Comparison of ENCODE assay signal across 14 cellular contexts in the genomic region with DNA sequence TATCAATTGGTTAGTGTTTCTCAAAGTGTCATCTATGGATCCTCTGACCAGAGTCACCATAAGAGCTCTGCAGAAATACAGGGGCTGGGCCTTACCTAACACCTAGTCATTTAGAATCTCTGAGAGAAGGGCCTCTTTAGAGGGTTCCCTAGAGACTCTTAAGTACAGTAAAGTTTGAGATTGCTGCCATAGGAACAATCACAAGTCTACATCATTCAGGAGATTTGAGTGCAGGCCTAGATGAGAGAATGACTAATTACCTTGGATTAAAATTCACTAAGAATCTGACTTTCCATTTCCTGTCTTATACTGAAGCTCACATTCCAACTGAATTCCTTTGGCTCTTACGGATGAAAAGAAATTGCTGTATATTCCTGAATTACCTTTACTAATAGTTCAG.
DNase-seq lines count a peak whose midpoint lies in the region; ATAC-seq and TF ChIP-seq lines count a peak whose summit lies in the region.
"Had no signal": no experiment of that assay in that cellular context is flagged by ENCODE, and none has a peak within 500 bp of the region (broad histone marks: within the 10 kb centered on the region; RNA-seq: fewer than 3 reads in every experiment).

No MANE protein-coding gene starts in this region.

- H3K23ac ChIP-seq in IMR-90 (ENCODE audit: low read depth, low read length): no peak overlapping the region

- H4K20me1 ChIP-seq in IMR-90 (ENCODE audit: insufficient read depth, low read length): no peaks in the 10 kb centered on the region

- no peak overlapping the region for H4K5ac ChIP-seq in IMR-90 (ENCODE audit: low read depth, low read length)

- ATAC-seq in GM18511 (IDR thresholded peaks at IDR 0.05; ENCODE audit: unreplicated experiment) (peak; percentile 48), IMR-90 (ENCODE audit: low read depth) (no peak)

- peak overlapping the region; percentile 36; the same call in 1 of the 2 replicates for H3K14ac ChIP-seq in IMR-90 (replicated peaks; ENCODE audit: low read depth, low read length)

- H2AK5ac ChIP-seq in IMR-90 (ENCODE audit: low read depth, low read length): no peak overlapping the region

- TF ChIP-seq CTCF in IMR-90 (conservative IDR thresholded peaks at IDR 0.05; ENCODE audit: low read depth, low read length): no peak

- no peak overlapping the region; the same call in 1 of the 2 replicates for H2BK20ac ChIP-seq in IMR-90 (ENCODE audit: low read depth, low read length)

- H2BK120ac ChIP-seq in IMR-90 (ENCODE audit: low read depth, low read length): no peak overlapping the region

- H4K91ac ChIP-seq in IMR-90 (ENCODE audit: insufficient read depth, low read depth, low read length): no peak overlapping the region

- H3K9me3 ChIP-seq in IMR-90 (ENCODE audit: control insufficient read depth, insufficient read depth, low read length): no peaks in the 10 kb centered on the region

- H3K9ac ChIP-seq in IMR-90 (ENCODE audit: low read depth, low read length): no peak overlapping the region

- no TSS peak for BruUV-seq in IMR-90 (replicated peaks; lab: Mats Ljungman, UMichigan)

- in situ Hi-C loops in IMR-90 (cut with MboI; ENCODE audit: low sequenced_read_pairs): no loop called here

- no peaks in the 10 kb centered on the region for H3K4me1 ChIP-seq in IMR-90 (ENCODE audit: control insufficient read depth, insufficient read depth, low read length)

- no peak overlapping the region for H4K8ac ChIP-seq in IMR-90 (ENCODE audit: low read depth in 2 of 2, low read length in 2 of 2)

- dilution Hi-C loops in IMR-90 (cut with HindIII; ENCODE audit: low sequenced_read_pairs, unreplicated experiment): no loop called here

- H3K4me3 ChIP-seq in IMR-90 (ENCODE audit: insufficient read depth, low read depth, low read length): no peak overlapping the region

- TF ChIP-seq RAD21 in IMR-90 (IDR thresholded peaks at IDR 0.05; ENCODE audit: low read length): no peak

- H2AK9ac ChIP-seq in IMR-90 (replicated peaks; ENCODE audit: low read depth, low read length, poor library complexity): no peak overlapping the region

- POLR2A ChIA-PET in IMR-90 (lab: Charles Lee; ENCODE audit: unreplicated experiment): no interaction called here

- H3K4ac ChIP-seq in IMR-90 (ENCODE audit: low read depth, low read length): no peak overlapping the region

- H3K9me1 ChIP-seq in IMR-90 (ENCODE audit: insufficient read depth, low read length): peaks cover 2% of the 10 kb centered on the region; the same call in 1 of the 2 replicates

- H3K56ac ChIP-seq in IMR-90 (ENCODE audit: extremely low read depth, insufficient read depth, low read length): no peak overlapping the region

- CTCF ChIA-PET in IMR-90 (lab: Yijun Ruan, JAX): no interaction called here

- DNase-seq in IMR-90 (peak; percentile 65), dermis blood vessel endothelial cell (peak; percentile 79), pulmonary artery endothelial cell (ENCODE audit: low read depth, low spot score) (peak; percentile 71), dedifferentiated amniotic fluid mesenchymal stem cell (ENCODE audit: extremely low spot score) (no peak), RKO (ENCODE audit: low spot score) (no peak), nucleus accumbens (lab: John Stamatoyannopoulos, UW) (no peak)
- DNase-seq: activated CD4-positive, CD25-positive, alpha-beta regulatory T cell treated with anti-CD3 and anti-CD28 coated beads, Interleukin-2, amount 50 U/mL, for 72 hours; activated T-cell treated with anti-CD3 and anti-CD28 coated beads, Interleukin-2, amount 50 U/mL, for 4 hours; aorta; NCI-H1105; SW 1271; trophoblast cell had no signal

- no CpG with 5 or more reads among the region's 1 CpG for WGBS in IMR-90 (ENCODE audit: extremely low coverage in 2 of 2, insufficient read length in 1 of 2), 2 experiments

- no peak overlapping the region for H3K27ac ChIP-seq in IMR-90 (ENCODE audit: insufficient read depth, low read length)
- H3K27ac ChIP-seq: C4-2B had no signal

- no peak overlapping the region for H2AFZ ChIP-seq in IMR-90 (replicated peaks; ENCODE audit: low read length, poor library complexity)

- H3K18ac ChIP-seq in IMR-90 (ENCODE audit: low read depth, low read length): no peak overlapping the region

- no peak overlapping the region for H3K4me2 ChIP-seq in IMR-90 (ENCODE audit: low read depth, low read length)

- no peak overlapping the region for H2BK5ac ChIP-seq in IMR-90 (ENCODE audit: low read depth, low read length, poor library complexity, severe bottlenecking)

- no peaks in the 10 kb centered on the region for H3K36me3 ChIP-seq in IMR-90 (ENCODE audit: control insufficient read depth, insufficient read depth, low read length)

- no peak for TF ChIP-seq POLR2A in IMR-90 (IDR thresholded peaks at IDR 0.05; ENCODE audit: low read depth, low read length)

- no peak overlapping the region for H2BK15ac ChIP-seq in IMR-90 (ENCODE audit: low read depth, low read length)

- H3K27me3 ChIP-seq in IMR-90 (ENCODE audit: control insufficient read depth, insufficient read depth, low read length): no peaks in the 10 kb centered on the region

- intact Hi-C loops in IMR-90 (cut with micrococcal nuclease): no loop called here

- no peaks in the 10 kb centered on the region for H3K79me1 ChIP-seq in IMR-90 (ENCODE audit: low read depth in 1 of 2, low read length in 2 of 2)

TF ChIP-seq in IMR-90, 13 proteins besides CTCF, POLR2A, EP300 and RAD21:
- TF ChIP-seq BHLHE40 (IDR thresholded peaks at IDR 0.05; ENCODE audit: low read depth, low read length) (no peak), RFX5 (IDR thresholded peaks at IDR 0.05; ENCODE audit: low read depth, low read length) (no peak), NFE2L2 (IDR thresholded peaks at IDR 0.05; ENCODE audit: low read depth, low read length) (no peak), FOS (IDR thresholded peaks at IDR 0.05; ENCODE audit: low read depth, low read length) (no peak), MAZ (IDR thresholded peaks at IDR 0.05; ENCODE audit: borderline replicate concordance, low read depth, low read length) (no peak), RCOR1 (IDR thresholded peaks at IDR 0.05; ENCODE audit: insufficient replicate concordance, low read length) (no peak), MXI1 (IDR thresholded peaks at IDR 0.05; ENCODE audit: borderline replicate concordance, low read depth, low read length) (no peak), CEBPB (IDR thresholded peaks at IDR 0.05; ENCODE audit: low read depth, low read length) (no peak), MAFK (IDR thresholded peaks at IDR 0.05; ENCODE audit: low read depth, low read length) (no peak), SMC3 (IDR thresholded peaks at IDR 0.05; ENCODE audit: low read depth, low read length) (no peak), CHD1 (IDR thresholded peaks at IDR 0.05; ENCODE audit: low read depth, low read length) (no peak)
- TF ChIP-seq, protein P1, sequence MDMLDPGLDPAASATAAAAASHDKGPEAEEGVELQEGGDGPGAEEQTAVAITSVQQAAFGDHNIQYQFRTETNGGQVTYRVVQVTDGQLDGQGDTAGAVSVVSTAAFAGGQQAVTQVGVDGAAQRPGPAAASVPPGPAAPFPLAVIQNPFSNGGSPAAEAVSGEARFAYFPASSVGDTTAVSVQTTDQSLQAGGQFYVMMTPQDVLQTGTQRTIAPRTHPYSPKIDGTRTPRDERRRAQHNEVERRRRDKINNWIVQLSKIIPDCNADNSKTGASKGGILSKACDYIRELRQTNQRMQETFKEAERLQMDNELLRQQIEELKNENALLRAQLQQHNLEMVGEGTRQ (IDR thresholded peaks at IDR 0.05; ENCODE audit: low read depth, low read length): no peak
- TF ChIP-seq, protein P2, sequence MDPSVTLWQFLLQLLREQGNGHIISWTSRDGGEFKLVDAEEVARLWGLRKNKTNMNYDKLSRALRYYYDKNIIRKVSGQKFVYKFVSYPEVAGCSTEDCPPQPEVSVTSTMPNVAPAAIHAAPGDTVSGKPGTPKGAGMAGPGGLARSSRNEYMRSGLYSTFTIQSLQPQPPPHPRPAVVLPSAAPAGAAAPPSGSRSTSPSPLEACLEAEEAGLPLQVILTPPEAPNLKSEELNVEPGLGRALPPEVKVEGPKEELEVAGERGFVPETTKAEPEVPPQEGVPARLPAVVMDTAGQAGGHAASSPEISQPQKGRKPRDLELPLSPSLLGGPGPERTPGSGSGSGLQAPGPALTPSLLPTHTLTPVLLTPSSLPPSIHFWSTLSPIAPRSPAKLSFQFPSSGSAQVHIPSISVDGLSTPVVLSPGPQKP (IDR thresholded peaks at IDR 0.05; ENCODE audit: borderline replicate concordance, low read depth, low read length): no peak
TF ChIP-seq in IMR-90: peak in this region for 0.

Comparison
In these comparisons a context has a peak if more than half of its experiments do, and no peak if none do; other contexts are left out.
1. DNase-seq: peak in IMR-90 (single experiment), dermis blood vessel endothelial cell (single experiment) and pulmonary artery endothelial cell (single experiment); none in dedifferentiated amniotic fluid mesenchymal stem cell (single experiment), RKO (single experiment) and nucleus accumbens (0 of 56).